Comparison of ENCODE assay signal across 12 cellular contexts in the genomic region with DNA sequence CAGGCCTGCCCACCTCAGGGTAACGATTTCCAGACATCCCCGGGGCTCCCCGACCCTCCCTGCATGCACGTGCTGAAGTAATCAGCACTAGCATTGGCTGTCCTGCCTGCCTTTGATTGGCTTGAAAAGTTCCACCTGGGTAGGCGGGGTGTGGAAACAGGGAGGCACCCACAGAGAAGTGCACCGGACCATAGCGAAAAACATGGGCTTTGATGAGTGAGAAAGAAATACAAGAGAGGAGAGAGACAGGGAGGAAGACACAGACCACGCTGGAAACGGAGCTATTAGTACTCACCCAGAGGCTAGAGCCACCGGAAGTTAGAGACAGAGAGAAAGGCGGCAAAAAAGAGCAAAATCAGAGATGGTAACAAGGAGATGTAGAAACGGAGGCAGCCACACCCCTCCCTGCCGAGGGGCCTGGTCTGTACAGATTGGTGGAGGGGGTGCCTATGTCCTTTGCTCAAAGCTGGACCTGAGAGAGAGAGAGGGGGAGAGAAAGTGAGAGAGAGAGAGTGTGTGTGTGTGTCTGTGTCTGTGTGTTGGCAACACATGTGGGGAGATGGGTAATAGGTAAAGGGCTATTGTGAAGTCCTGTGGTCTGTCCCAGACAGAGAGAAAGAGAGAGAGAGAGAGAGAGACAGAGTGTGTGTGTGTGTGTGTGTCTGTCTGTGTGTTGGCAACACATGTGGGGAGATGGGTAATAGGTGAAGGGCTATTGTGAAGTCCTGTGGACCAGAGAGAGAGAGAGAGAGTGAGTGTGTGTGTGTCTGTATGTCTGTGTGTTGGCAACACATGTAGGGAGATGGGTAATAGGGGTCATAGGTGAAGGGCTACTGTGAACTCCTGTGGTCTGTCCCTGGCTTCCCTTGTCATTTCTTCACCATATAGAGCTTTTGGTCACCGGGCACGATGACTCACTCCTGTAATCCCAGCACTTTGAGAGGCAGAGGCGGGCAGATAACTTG. TPM values are rescaled to one million over a fixed set of nuclear protein-coding genes. Genes with fewer than 3 reads are reported as not detected.
DNase-seq lines count a peak whose midpoint lies in the region; TF ChIP-seq lines count a peak whose summit lies in the region.
"Had no signal": no experiment of that assay in that cellular context is flagged by ENCODE, and none has a peak within 500 bp of the region (broad histone marks: within the 10 kb centered on the region; RNA-seq: fewer than 3 reads in every experiment).

No MANE protein-coding gene starts in this region.

- TF ChIP-seq POLR2A in breast epithelium (IDR thresholded peaks at IDR 0.05), result no peak

- no peaks in the 10 kb centered on the region for H3K9me3 ChIP-seq in breast epithelium

- H3K4me3 ChIP-seq in breast epithelium (no peak overlapping the region), cardiac fibroblast (replicated peaks in 1 of 2; ENCODE audit: low read depth in 2 of 2, low read length in 2 of 2) (no peak overlapping the region)

- TF ChIP-seq CTCF in MCF 10A (IDR thresholded peaks at IDR 0.05; ENCODE audit: unreplicated experiment), result no peak
- TF ChIP-seq CTCF in breast epithelium (IDR thresholded peaks at IDR 0.05), result no peak
- no peak for TF ChIP-seq CTCF in cardiac fibroblast (IDR thresholded peaks at IDR 0.05; ENCODE audit: low read depth, low read length)
- TF ChIP-seq CTCF in type B pancreatic cell (conservative IDR thresholded peaks at IDR 0.05), result no peak
- TF ChIP-seq CTCF in GM10266 (IDR thresholded peaks at IDR 0.05; ENCODE audit: control insufficient read depth, insufficient read depth, low read depth, missing control alignments), result no peak

- CTCF ChIA-PET in MCF 10A (lab: Yijun Ruan, JAX), result interaction anchor here (1.4 kb wide), 1 partner anchor 22 kb away, joined by 3 read pairs; no protein-coding TSS in a partner anchor

- H3K4me3 Mint-ChIP-seq in MCF 10A (ENCODE audit: unreplicated experiment), result no peak overlapping the region
- H3K4me3 Mint-ChIP-seq in type B pancreatic cell, result peak overlapping the region; percentile 12
- H3K4me3 Mint-ChIP-seq: activated B cell treated with CpG ODN at 0.5 μM for 24 hours had no signal

- H3K27ac Mint-ChIP-seq in MCF 10A (ENCODE audit: low read depth, unreplicated experiment), result no peak overlapping the region
- H3K27ac Mint-ChIP-seq in type B pancreatic cell, result no peak overlapping the region
- H3K27ac Mint-ChIP-seq: activated B cell treated with CpG ODN at 0.5 μM for 24 hours had no signal

- H3K36me3 Mint-ChIP-seq in MCF 10A (ENCODE audit: insufficient read depth, unreplicated experiment), result peaks cover 19% of the 10 kb centered on the region
- H3K36me3 Mint-ChIP-seq in type B pancreatic cell, result no peaks in the 10 kb centered on the region

- DNase-seq in MCF 10A (ENCODE audit: unreplicated experiment) (peak; percentile 49), breast epithelium (ENCODE audit: low spot score in 2 of 2) (no peak), NAMALWA (ENCODE audit: low spot score) (peak; percentile 45), cardiac fibroblast (ENCODE audit: low read depth in 2 of 2) (peak; percentile 16 to 44), type B pancreatic cell (ENCODE audit: extremely low spot score, unreplicated experiment) (no peak), middle frontal gyrus (ENCODE audit: extremely low spot score, low spot score) (no peak), activated gamma-delta T cell (lab: John Stamatoyannopoulos, UW) (no peak), GM10266 (ENCODE audit: extremely low spot score) (no peak)
- DNase-seq: activated B cell treated with CpG ODN at 0.5 μM for 24 hours, kidney, NCI-H1105 treated with DMSO at 0.1 percent for 48 hours had no signal

- H3K27me3 ChIP-seq in breast epithelium, result no peaks in the 10 kb centered on the region

- H3K27me3 Mint-ChIP-seq in MCF 10A (ENCODE audit: insufficient read depth, unreplicated experiment) (no peaks in the 10 kb centered on the region), type B pancreatic cell (peaks cover 44% of the 10 kb centered on the region)

- peaks cover 0 to 6% of the 10 kb centered on the region in 2 donors for H3K4me1 ChIP-seq in breast epithelium

- H3K27ac ChIP-seq in breast epithelium, result no peak overlapping the region

- POLR2A ChIA-PET in MCF 10A (lab: Yijun Ruan, JAX), result interaction anchor here (1.2 kb wide), 1 partner anchor 44 kb away, joined by 4 read pairs; no protein-coding TSS in a partner anchor

- intact Hi-C loops in MCF 10A (cut with micrococcal nuclease), result no loop called here
- intact Hi-C loops in breast epithelium (cut with DNase I; ENCODE audit: low total_unique reads), result no loop called here

- H3K9me3 Mint-ChIP-seq in MCF 10A (ENCODE audit: unreplicated experiment) (no peaks in the 10 kb centered on the region), type B pancreatic cell (no peaks in the 10 kb centered on the region)
- H3K9me3 Mint-ChIP-seq: activated B cell treated with CpG ODN at 0.5 μM for 24 hours had no signal

- no TSS peak for BruUV-seq in MCF 10A (replicated peaks; lab: Mats Ljungman, UMichigan)

- no peaks in the 10 kb centered on the region for H3K36me3 ChIP-seq in breast epithelium

- H3K4me1 Mint-ChIP-seq in MCF 10A (ENCODE audit: insufficient read depth, unreplicated experiment), result peaks cover 22% of the 10 kb centered on the region
- peaks cover 13% of the 10 kb centered on the region for H3K4me1 Mint-ChIP-seq in type B pancreatic cell (ENCODE audit: unreplicated experiment)

RNA-seq across cellular contexts. Expression of a gene that starts 2.9 kb away (rescaled TPM):
- total RNA-seq in MCF 10A (2022) (not detected in 2 replicates), breast epithelium (not detected), type B pancreatic cell (ENCODE audit: low replicate concordance) (6.1 TPM in 1 of 2 replicates, not detected in the other)
- total RNA-seq: activated B cell treated with CpG ODN at 0.5 μM for 24 hours, kidney, posterior vena cava had no signal

RNA-seq across cellular contexts. Expression of a gene that starts 4.3 kb away (rescaled TPM):
- total RNA-seq in MCF 10A (2022) (not detected in 2 replicates), breast epithelium (not detected), type B pancreatic cell (ENCODE audit: low replicate concordance) (not detected in 2 replicates)
- total RNA-seq: activated B cell treated with CpG ODN at 0.5 μM for 24 hours, kidney, posterior vena cava had no signal

RNA-seq across cellular contexts. Expression of a gene that starts 10.5 kb away (rescaled TPM):
- total RNA-seq in MCF 10A (2022) (not detected in 2 replicates), breast epithelium (not detected), type B pancreatic cell (ENCODE audit: low replicate concordance) (not detected in 2 replicates)
- total RNA-seq: activated B cell treated with CpG ODN at 0.5 μM for 24 hours, kidney, posterior vena cava had no signal

RNA-seq across cellular contexts. Expression of a gene that starts 15.5 kb away (rescaled TPM):
- not detected in 2 replicates for total RNA-seq in MCF 10A (2022)
- not detected for total RNA-seq in breast epithelium
- not detected in 2 replicates for total RNA-seq in type B pancreatic cell (ENCODE audit: low replicate concordance)
- total RNA-seq: activated B cell treated with CpG ODN at 0.5 μM for 24 hours, kidney, posterior vena cava had no signal

RNA-seq across cellular contexts. Expression of a gene that starts 22.4 kb away (rescaled TPM):
- total RNA-seq in MCF 10A (2022) (not detected in 2 replicates), breast epithelium (not detected), type B pancreatic cell (ENCODE audit: low replicate concordance) (6.7 TPM in 1 of 2 replicates, not detected in the other)
- total RNA-seq: activated B cell treated with CpG ODN at 0.5 μM for 24 hours, kidney, posterior vena cava had no signal

Comparison
In these comparisons a context has a peak if more than half of its experiments do, and no peak if none do; other contexts are left out.
1. DNase-seq: peak in MCF 10A (single experiment), NAMALWA (single experiment) and cardiac fibroblast (2 of 2); none in breast epithelium (0 of 2), type B pancreatic cell (single experiment), middle frontal gyrus (single experiment), activated gamma-delta T cell (single experiment) and GM10266 (single experiment).